Comparison of ENCODE assay signal across 16 cellular contexts in the genomic region with DNA sequence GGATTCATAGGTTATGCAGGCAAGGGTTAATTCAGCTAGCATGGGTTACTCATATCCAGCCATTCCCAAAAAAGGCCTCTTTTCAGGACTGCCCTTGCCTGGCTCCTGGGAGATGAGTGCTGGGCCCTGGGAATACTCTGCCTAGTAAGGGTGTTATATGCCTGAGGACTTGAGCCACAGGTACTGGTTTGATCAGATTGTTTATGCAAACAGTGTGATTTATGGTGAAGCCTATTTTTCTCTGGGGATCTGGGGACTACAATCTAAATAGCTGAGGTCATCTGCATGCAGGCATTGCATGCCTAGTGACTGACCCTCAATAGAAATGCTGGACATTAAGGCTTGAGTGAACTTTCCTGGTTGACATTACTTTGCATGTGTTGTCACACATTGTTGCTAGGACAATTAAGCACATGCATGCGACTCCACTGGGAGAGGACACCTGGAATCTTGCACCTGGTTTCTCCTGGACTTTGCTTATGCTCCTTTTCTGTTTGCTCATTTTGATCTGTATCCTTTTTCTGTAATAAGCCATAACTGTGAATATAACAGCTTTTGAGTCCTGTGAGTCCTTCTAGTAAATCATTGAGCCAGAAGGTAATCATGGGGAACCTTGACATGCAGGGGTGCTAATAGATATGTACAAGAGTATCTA.
"Had no signal": no experiment of that assay in that cellular context is flagged by ENCODE, and none has a peak within 500 bp of the region (broad histone marks: within the 10 kb centered on the region; RNA-seq: fewer than 3 reads in every experiment).

No MANE protein-coding gene starts in this region.

- H3K27me3 ChIP-seq: suprapubic skin, upper lobe of right lung had no signal

- H3K27ac ChIP-seq: psoas muscle, suprapubic skin, upper lobe of right lung had no signal

- DNase-seq: activated CD4-positive, alpha-beta T cell treated with anti-CD3 and anti-CD28 coated beads for 48 hours; activated CD8-positive, alpha-beta memory T cell treated with anti-CD3 and anti-CD28 coated beads for 24 hours; activated naive CD4-positive, alpha-beta T cell treated with anti-CD3 and anti-CD28 coated beads for 36 hours; caudate nucleus; dermis blood vessel endothelial cell; hippocampal formation; left cardiac atrium; natural killer cell; nucleus accumbens; psoas muscle; stimulated activated CD4-positive, alpha-beta T cell treated with anti-CD3 and anti-CD28 coated beads, Interleukin-12 subunit alpha, Interleukin-12 subunit beta, amount 100 ng/mL, for 4 hours; stimulated activated naive CD8-positive, alpha-beta T cell treated with anti-CD3 and anti-CD28 coated beads, Interleukin-15, Interleukin-2, amounts not matched to agents 100 U/mL and 50 U/mL, for 24 hours; T-cell; T1000; upper lobe of right lung had no signal

- H3K9me3 ChIP-seq: psoas muscle, suprapubic skin, upper lobe of right lung had no signal

- H3K9me3 Mint-ChIP-seq: activated naive CD4-positive, alpha-beta T cell treated with anti-CD3 and anti-CD28 coated beads for 36 hours; natural killer cell; T-cell had no signal

- H3K36me3 Mint-ChIP-seq: natural killer cell had no signal

- H3K4me3 ChIP-seq: psoas muscle, suprapubic skin, upper lobe of right lung had no signal

- H3K36me3 ChIP-seq: suprapubic skin, upper lobe of right lung had no signal

- H3K4me1 ChIP-seq: psoas muscle, suprapubic skin, upper lobe of right lung had no signal

- H3K27ac Mint-ChIP-seq: activated naive CD4-positive, alpha-beta T cell treated with anti-CD3 and anti-CD28 coated beads for 36 hours; natural killer cell; T-cell had no signal

- H3K4me3 Mint-ChIP-seq: activated naive CD4-positive, alpha-beta T cell treated with anti-CD3 and anti-CD28 coated beads for 36 hours; natural killer cell; T-cell had no signal

- H3K27me3 Mint-ChIP-seq: T-cell had no signal
